ENCODE assay signal across 29 cellular contexts in genomic region chr2:12693509-12693908, GRCh38.
"Had no signal": no experiment of that assay in that cellular context is flagged by ENCODE, and none has a peak within 500 bp of the region (broad histone marks: within the 10 kb centered on the region; RNA-seq: fewer than 3 reads in every experiment).

No MANE protein-coding gene starts in this region.

- H3K4me1 ChIP-seq: stomach, suprapubic skin, testis, thyroid gland, tibial artery, tibial nerve, transverse colon, upper lobe of left lung, upper lobe of right lung, uterus, vagina had no signal

- DNase-seq: stimulated activated CD4-positive, alpha-beta T cell treated with anti-CD3 and anti-CD28 coated beads, Interleukin-2, amount 100 ng/mL, for 48 hours; stimulated activated CD4-positive, alpha-beta T cell treated with anti-CD3 and anti-CD28 coated beads, Interleukin-4, amount 100 ng/mL, for 1 hour; stimulated activated CD4-positive, alpha-beta T cell treated with anti-CD3 and anti-CD28 coated beads, Interleukin-4, amount 100 ng/mL, for 24 hours; stimulated activated CD4-positive, alpha-beta T cell treated with anti-CD3 and anti-CD28 coated beads, Interleukin-4, amount 100 ng/mL, for 4 hours; stimulated activated CD8-positive, alpha-beta memory T cell treated with anti-CD3 and anti-CD28 coated beads, Interleukin-4, amount 100 ng/mL, for 48 hours; stimulated activated naive B cell treated with anti-CD40 and anti-IgM and Interleukin-4, amounts not matched to agents 10 μg/mL and 1 μg/mL and 100 μg/mL, for 72 hours; stimulated activated naive CD4-positive, alpha-beta T cell; stimulated activated naive CD4-positive, alpha-beta T cell treated with Interleukin-2 at 50 U/mL for 16 hours; stimulated activated naive CD8-positive, alpha-beta T cell treated with anti-CD3 and anti-CD28 coated beads, Interleukin-15, amount 100 ng/mL, for 72 hours; stimulated activated naive CD8-positive, alpha-beta T cell treated with anti-CD3 and anti-CD28 coated beads, Interleukin-15, Interleukin-2, amounts not matched to agents 100 U/mL and 50 U/mL, for 24 hours; stomach; substantia nigra; testis; thyroid gland; tibial artery; transverse colon; trophoblast cell; upper lobe of left lung; upper lobe of right lung; uterus had no signal

- H3K27ac Mint-ChIP-seq: stimulated activated effector memory CD8-positive, alpha-beta T cell treated with anti-CD3 and anti-CD28 coated beads, Interleukin-12 subunit alpha, Interleukin-12 subunit beta, amount 100 ng/mL, for 72 hours; stimulated activated memory B cell treated with anti-CD40 and anti-IgM and Interleukin-4, amounts not matched to agents 10 μg/mL and 1 μg/mL and 100 μg/mL, for 72 hours; stimulated activated naive B cell treated with anti-CD40 and anti-IgM and Interleukin-4, amounts not matched to agents 10 μg/mL and 1 μg/mL and 100 μg/mL, for 72 hours; stimulated activated naive CD8-positive, alpha-beta T cell treated with anti-CD3 and anti-CD28 coated beads, Interleukin-15, amount 100 ng/mL, for 72 hours; stimulated activated naive CD8-positive, alpha-beta T cell treated with anti-CD3 and anti-CD28 coated beads, Interleukin-15, Interleukin-2, amounts not matched to agents 100 ng/mL and 50 ng/mL, for 24 hours; type B pancreatic cell had no signal

- FAIRE-seq: urothelium cell line had no signal

- H3K4me3 Mint-ChIP-seq: stimulated activated effector memory CD8-positive, alpha-beta T cell treated with anti-CD3 and anti-CD28 coated beads, Interleukin-12 subunit alpha, Interleukin-12 subunit beta, amount 100 ng/mL, for 72 hours; stimulated activated memory B cell treated with anti-CD40 and anti-IgM and Interleukin-4, amounts not matched to agents 10 μg/mL and 1 μg/mL and 100 μg/mL, for 72 hours; stimulated activated naive B cell treated with anti-CD40 and anti-IgM and Interleukin-4, amounts not matched to agents 10 μg/mL and 1 μg/mL and 100 μg/mL, for 72 hours; stimulated activated naive CD8-positive, alpha-beta T cell treated with anti-CD3 and anti-CD28 coated beads, Interleukin-15, amount 100 ng/mL, for 72 hours; stimulated activated naive CD8-positive, alpha-beta T cell treated with anti-CD3 and anti-CD28 coated beads, Interleukin-15, Interleukin-2, amounts not matched to agents 100 ng/mL and 50 ng/mL, for 24 hours; type B pancreatic cell had no signal

- ATAC-seq: stimulated activated effector memory CD8-positive, alpha-beta T cell treated with anti-CD3 and anti-CD28 coated beads, Interleukin-12 subunit alpha, Interleukin-12 subunit beta, amount 100 ng/mL, for 72 hours; stimulated activated memory B cell treated with anti-CD40 and anti-IgM and Interleukin-4, amounts not matched to agents 10 μg/mL and 1 μg/mL and 100 μg/mL, for 72 hours; stimulated activated naive B cell treated with anti-CD40 and anti-IgM and Interleukin-4, amounts not matched to agents 10 μg/mL and 1 μg/mL and 100 μg/mL, for 72 hours; stimulated activated naive CD8-positive, alpha-beta T cell treated with anti-CD3 and anti-CD28 coated beads, Interleukin-15, amount 100 ng/mL, for 72 hours; stimulated activated naive CD8-positive, alpha-beta T cell treated with anti-CD3 and anti-CD28 coated beads, Interleukin-15, Interleukin-2, amounts not matched to agents 100 U/mL and 50 U/mL, for 24 hours; upper lobe of right lung had no signal

- H3K27ac ChIP-seq: stomach, suprapubic skin, testis, thoracic aorta, thyroid gland, tibial artery, tibial nerve, transverse colon, upper lobe of left lung, upper lobe of right lung, uterus, vagina had no signal

- H3K4me1 Mint-ChIP-seq: stimulated activated effector memory CD8-positive, alpha-beta T cell treated with anti-CD3 and anti-CD28 coated beads, Interleukin-12 subunit alpha, Interleukin-12 subunit beta, amount 100 ng/mL, for 72 hours; stimulated activated memory B cell treated with anti-CD40 and anti-IgM and Interleukin-4, amounts not matched to agents 10 μg/mL and 1 μg/mL and 100 μg/mL, for 72 hours; stimulated activated naive CD8-positive, alpha-beta T cell treated with anti-CD3 and anti-CD28 coated beads, Interleukin-15, amount 100 ng/mL, for 72 hours had no signal

- H3K27me3 Mint-ChIP-seq: stimulated activated memory B cell treated with anti-CD40 and anti-IgM and Interleukin-4, amounts not matched to agents 10 μg/mL and 1 μg/mL and 100 μg/mL, for 72 hours; stimulated activated naive CD8-positive, alpha-beta T cell treated with anti-CD3 and anti-CD28 coated beads, Interleukin-15, amount 100 ng/mL, for 72 hours; type B pancreatic cell had no signal

- H3K9me3 ChIP-seq: suprapubic skin, testis, thyroid gland, tibial artery, transverse colon, upper lobe of left lung, upper lobe of right lung, uterus, vagina had no signal

- H3K36me3 ChIP-seq: stomach, suprapubic skin, thoracic aorta, thyroid gland, tibial artery, tibial nerve, transverse colon, upper lobe of left lung, upper lobe of right lung, uterus, vagina had no signal

- H3K36me3 Mint-ChIP-seq: stimulated activated effector memory CD8-positive, alpha-beta T cell treated with anti-CD3 and anti-CD28 coated beads, Interleukin-12 subunit alpha, Interleukin-12 subunit beta, amount 100 ng/mL, for 72 hours; stimulated activated memory B cell treated with anti-CD40 and anti-IgM and Interleukin-4, amounts not matched to agents 10 μg/mL and 1 μg/mL and 100 μg/mL, for 72 hours; type B pancreatic cell had no signal

- H3K27me3 ChIP-seq: stomach, suprapubic skin, testis, thyroid gland, tibial artery, tibial nerve, transverse colon, upper lobe of left lung, upper lobe of right lung, uterus, vagina had no signal

- H3K4me3 ChIP-seq: stomach, suprapubic skin, testis, thoracic aorta, thyroid gland, tibial artery, tibial nerve, transverse colon, upper lobe of left lung, upper lobe of right lung, uterus, vagina had no signal
